13 cellular contexts compared by ENCODE assay signal in the genomic region with DNA sequence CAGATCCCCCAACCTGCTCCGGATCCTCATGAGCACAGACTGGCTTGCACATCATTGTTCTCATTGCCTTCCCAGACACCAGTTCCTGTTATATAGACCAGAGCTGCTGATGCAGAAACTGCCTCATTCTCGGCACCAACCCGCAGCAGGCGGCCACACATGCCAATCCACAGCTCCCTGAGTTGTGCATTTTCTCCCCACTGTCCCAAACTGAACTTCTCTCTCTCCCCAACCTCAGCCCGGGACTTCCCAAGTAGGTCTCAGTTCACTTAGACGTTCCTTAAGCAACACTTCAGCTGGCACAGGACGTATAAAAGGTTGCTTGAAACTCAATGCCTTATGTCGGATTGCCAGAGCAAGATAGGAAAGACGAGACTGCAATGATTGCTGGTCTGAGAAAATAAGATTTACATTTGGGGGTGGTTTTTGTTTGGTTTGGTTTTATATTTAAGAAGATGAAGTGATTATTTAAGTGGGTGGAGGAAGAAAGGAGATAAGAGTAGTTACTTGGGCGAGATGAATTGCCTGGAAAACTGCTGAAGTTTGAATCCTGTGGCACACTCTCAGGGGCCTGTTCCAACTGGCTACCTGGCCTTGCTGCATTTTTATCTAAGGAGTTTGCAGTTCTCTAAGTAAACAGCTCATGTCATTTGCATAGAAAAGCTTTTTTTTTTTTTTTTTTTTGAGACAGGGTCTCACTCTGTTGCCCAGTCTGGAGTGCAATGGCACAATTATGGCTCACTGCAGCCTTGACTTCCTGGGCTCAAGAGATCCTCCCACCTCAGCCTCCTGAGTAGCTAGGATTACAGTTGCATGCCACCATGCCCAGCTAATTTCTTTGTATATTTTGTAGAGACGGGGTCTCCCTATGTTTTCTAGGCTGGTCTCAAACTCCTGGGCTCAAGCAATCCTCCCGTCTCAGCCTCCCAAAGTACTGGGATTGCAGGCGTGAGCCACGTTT.
DNase-seq lines count a peak whose midpoint lies in the region; ATAC-seq and TF ChIP-seq lines count a peak whose summit lies in the region.
"Had no signal": no experiment of that assay in that cellular context is flagged by ENCODE, and none has a peak within 500 bp of the region (broad histone marks: within the 10 kb centered on the region; RNA-seq: fewer than 3 reads in every experiment).

No MANE protein-coding gene starts in this region.

- no peak overlapping the region for H3K23ac ChIP-seq in H9 (ENCODE audit: insufficient read length, low read depth, low read length)

- H3K27ac Mint-ChIP-seq in H9, result peak overlapping the region in 1 of 3 experiments; percentile 5; a peak in 2 of 7 replicates

- H3K4me1 Mint-ChIP-seq in H9, result peaks cover 49 to 51% of the 10 kb centered on the region in 2 experiments

- no peak overlapping the region for H2AFZ ChIP-seq in H9 (ENCODE audit: low read length)

- no peak overlapping the region for H3T11ph ChIP-seq in H9 (ENCODE audit: low read length)

- no peaks in the 10 kb centered on the region for H3K36me3 ChIP-seq in skeletal muscle tissue (ENCODE audit: control insufficient read depth in 3 of 3, insufficient read depth in 3 of 3, low read length in 3 of 3)

- no peaks in the 10 kb centered on the region for H4K20me1 ChIP-seq in H9 (ENCODE audit: control insufficient read depth, insufficient read depth, insufficient read length)

- no peaks in the 10 kb centered on the region for H3K79me1 ChIP-seq in H9 (ENCODE audit: insufficient read depth, low read depth, low read length, poor library complexity, severe bottlenecking)

- H3K9me3 ChIP-seq in H9 (ENCODE audit: control insufficient read depth, low read depth, low read length) (no peaks in the 10 kb centered on the region), skeletal muscle tissue (ENCODE audit: control insufficient read depth in 3 of 3, low read length in 3 of 3) (no peaks in the 10 kb centered on the region)

- H4K5ac ChIP-seq in H9 (ENCODE audit: insufficient read length, low read depth, low read length), result no peak overlapping the region

- no peak overlapping the region for H3K56ac ChIP-seq in H9 (ENCODE audit: insufficient read length, low read depth, low read length)

- peaks cover 2% of the 10 kb centered on the region for H3K23me2 ChIP-seq in H9 (ENCODE audit: insufficient read length, low read depth, low read length, poor library complexity, severe bottlenecking)

- peak overlapping the region; percentile 59 for H2AK5ac ChIP-seq in H9 (ENCODE audit: insufficient read length, low read length)

- H3K4me2 ChIP-seq in H9 (ENCODE audit: insufficient read depth, insufficient read length, low read length), result no peak overlapping the region

- no peaks in the 10 kb centered on the region; the same call in none of the 2 replicates for H3K27me3 Mint-ChIP-seq in H9 (ENCODE audit: low read depth)

- no peak overlapping the region for H3K4ac ChIP-seq in H9 (ENCODE audit: low read depth, low read length)

- H3K36me3 Mint-ChIP-seq in H9 (ENCODE audit: insufficient read depth in 1 of 3, low read depth in 3 of 3), result no peaks in the 10 kb centered on the region

- H3K9me3 Mint-ChIP-seq in H9, result no peaks in the 10 kb centered on the region
- H3K9me3 Mint-ChIP-seq: nephron had no signal

- intact Hi-C loops in left cardiac atrium (cut with DNase I), result no loop called here

- no peaks in the 10 kb centered on the region for H3K79me2 ChIP-seq in H9 (ENCODE audit: insufficient read depth, low read length)

- H2BK120ac ChIP-seq in H9 (ENCODE audit: low read depth, low read length, poor library complexity, severe bottlenecking), result no peak overlapping the region

- H4K8ac ChIP-seq in H9 (replicated peaks; ENCODE audit: insufficient read length, low read depth, low read length), result no peak overlapping the region

- peaks cover 16% of the 10 kb centered on the region; the same call in 1 of the 2 replicates for H3K4me1 ChIP-seq in H9 (ENCODE audit: insufficient read depth, low read length)
- peaks cover 7 to 15% (median 7%) of the 10 kb centered on the region in 3 donors for H3K4me1 ChIP-seq in skeletal muscle tissue (ENCODE audit: control insufficient read depth in 3 of 3, insufficient read depth in 3 of 3, low read length in 3 of 3)

- no peak overlapping the region for H2BK15ac ChIP-seq in H9 (ENCODE audit: low read depth, low read length)

- H2BK20ac ChIP-seq in H9 (ENCODE audit: low read depth, low read length, poor library complexity, severe bottlenecking), result no peak overlapping the region

- DNase-seq in H9, result no peak
- DNase-seq in amniotic epithelial cell (ENCODE audit: low read depth), result peak; percentile 27
- no peak for DNase-seq in left cardiac atrium
- DNase-seq in GM20000 (ENCODE audit: low spot score), result no peak
- DNase-seq in activated naive CD4-positive, alpha-beta T cell treated with anti-CD3 and anti-CD28 coated beads, Interleukin-2, amount 50 U/mL, for 16 hours, result no peak
- DNase-seq in activated CD4-positive, alpha-beta T cell treated with anti-CD3 and anti-CD28 coated beads for 48 hours, result no peak
- DNase-seq: erythroblast; OCI-M1; stimulated activated CD4-positive, alpha-beta T cell treated with anti-CD3 and anti-CD28 coated beads, Interleukin-15, amount 100 ng/mL, for 24 hours had no signal

- ATAC-seq in left cardiac atrium (peak; percentile 42 to 64), GM21529 (IDR thresholded peaks at IDR 0.05; ENCODE audit: unreplicated experiment) (no peak)
- ATAC-seq: HepG2 had no signal

- no peak overlapping the region for H4K91ac ChIP-seq in H9 (ENCODE audit: insufficient read length, low read depth, low read length)

- H3K27ac ChIP-seq in H9 (ENCODE audit: insufficient read length, low read depth, low read length), result no peak overlapping the region
- H3K27ac ChIP-seq in skeletal muscle tissue (ENCODE audit: low read depth, low read length), result no peak overlapping the region

- H3K18ac ChIP-seq in H9 (ENCODE audit: insufficient read length, low read depth, low read length), result no peak overlapping the region

- H3K14ac ChIP-seq in H9 (ENCODE audit: insufficient read depth, low read length), result no peak overlapping the region; the same call in 1 of the 2 replicates

- H3K27me3 ChIP-seq in H9 (ENCODE audit: insufficient read depth, low read length) (no peaks in the 10 kb centered on the region), skeletal muscle tissue (ENCODE audit: control insufficient read depth in 3 of 3, insufficient read depth in 3 of 3, low read length in 3 of 3) (peaks cover 0 to 3% (median 0%) of the 10 kb centered on the region in 3 donors)

- H3K4me3 Mint-ChIP-seq in H9, result no peak overlapping the region
- H3K4me3 Mint-ChIP-seq: nephron had no signal

- 100% methylated on average over 1 of the region's 14 CpGs for WGBS in H9 (ENCODE audit: extremely low coverage, insufficient read length, low lambda C conversion rate)

- TF ChIP-seq CTCF in H9 (conservative IDR thresholded peaks at IDR 0.05), result no peak
- TF ChIP-seq CTCF in GM20000 (IDR thresholded peaks at IDR 0.05; ENCODE audit: extremely low read depth, missing control alignments), result no peak

- H2BK12ac ChIP-seq in H9 (ENCODE audit: insufficient read length, low read depth, low read length), result no peak overlapping the region

- H3K9ac ChIP-seq in H9 (ENCODE audit: extremely low read depth, insufficient read length, low read length), result no peak overlapping the region
- H3K9ac ChIP-seq in skeletal muscle tissue (ENCODE audit: low read depth in 1 of 3, low read length in 3 of 3), result no peak overlapping the region

- peak overlapping the region in 2 of 3 donors; percentile 22 to 27 for H3K4me3 ChIP-seq in skeletal muscle tissue (ENCODE audit: low read length in 3 of 3)

- no peak overlapping the region for H2BK5ac ChIP-seq in H9 (ENCODE audit: insufficient read length, low read length)
